ENCODE assay signal across 8 cellular contexts in the genomic region with DNA sequence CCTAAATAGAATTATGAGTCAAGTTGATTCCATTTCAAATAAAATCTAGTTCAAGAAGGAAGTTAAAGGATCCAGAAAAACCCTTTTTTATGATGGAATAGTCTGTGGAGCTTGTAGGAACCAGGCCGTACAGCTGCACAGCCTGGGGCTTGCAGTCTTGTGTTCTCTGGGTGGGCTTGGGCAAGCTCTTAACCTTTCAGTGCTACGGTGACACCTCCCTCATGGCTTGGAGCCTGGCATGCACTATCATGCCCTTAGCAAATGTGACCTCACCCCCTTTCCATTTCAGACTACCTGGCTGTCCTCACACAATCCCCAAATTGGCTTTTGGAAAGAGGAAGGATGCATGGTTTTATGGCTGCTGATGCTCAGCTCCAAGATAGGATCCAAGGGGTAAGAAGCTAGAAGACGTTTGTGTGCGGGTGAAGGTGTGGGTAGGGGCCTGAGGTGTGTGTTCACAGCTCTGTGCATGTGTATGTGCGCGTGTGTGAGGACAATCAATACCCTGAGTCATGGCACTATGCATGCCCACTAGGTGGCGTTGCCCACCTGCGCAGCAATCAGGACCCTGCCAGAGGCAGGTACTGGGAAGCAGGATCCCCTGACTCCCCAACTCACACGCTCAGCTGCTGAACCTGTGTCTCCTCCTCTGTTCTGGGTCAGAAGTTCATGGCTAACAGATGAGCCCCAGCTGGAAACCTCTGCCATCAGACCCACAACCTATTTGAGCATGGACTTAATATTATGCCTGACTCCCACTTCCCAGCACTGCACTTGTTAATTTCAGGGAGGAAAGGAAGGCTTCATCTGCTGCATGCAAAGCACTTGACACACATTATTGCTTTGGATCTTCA.
DNase-seq lines count a peak whose midpoint lies in the region; ATAC-seq and TF ChIP-seq lines count a peak whose summit lies in the region.

No MANE protein-coding gene starts in this region.

- no peak overlapping the region for H2AK5ac ChIP-seq in trophoblast cell (ENCODE audit: low read length)

- peaks cover 0 to 18% (median 0%) of the 10 kb centered on the region in 3 donors for H3K4me1 ChIP-seq in gastroesophageal sphincter
- no peaks in the 10 kb centered on the region for H3K4me1 ChIP-seq in trophoblast cell (ENCODE audit: control insufficient read depth in 1 of 2, insufficient read depth in 2 of 2, low read length in 2 of 2)
- no peaks in the 10 kb centered on the region for H3K4me1 ChIP-seq in upper lobe of right lung

- H3K9me3 ChIP-seq in gastroesophageal sphincter (no peaks in the 10 kb centered on the region), trophoblast cell (ENCODE audit: insufficient read depth, low read depth, low read length) (peaks cover 5% of the 10 kb centered on the region), upper lobe of right lung (no peaks in the 10 kb centered on the region)

- H2BK12ac ChIP-seq in trophoblast cell (ENCODE audit: low read length), result no peak overlapping the region

- no peaks in the 10 kb centered on the region for H3K79me2 ChIP-seq in trophoblast cell (ENCODE audit: control insufficient read depth, insufficient read depth, low read length, poor library complexity)

- H4K12ac ChIP-seq in trophoblast cell (ENCODE audit: low read depth, low read length), result no peak overlapping the region

- H2BK5ac ChIP-seq in trophoblast cell (ENCODE audit: low read depth, low read length, poor library complexity), result no peak overlapping the region

- H3K4ac ChIP-seq in trophoblast cell (ENCODE audit: low read depth, low read length), result no peak overlapping the region

- no peak for TF ChIP-seq POLR2A in gastroesophageal sphincter (IDR thresholded peaks at IDR 0.05)

- no peaks in the 10 kb centered on the region for H3K27me3 ChIP-seq in gastroesophageal sphincter
- no peaks in the 10 kb centered on the region for H3K27me3 ChIP-seq in trophoblast cell (ENCODE audit: insufficient read depth, low read length)
- no peaks in the 10 kb centered on the region for H3K27me3 ChIP-seq in upper lobe of right lung

- intact Hi-C loops in upper lobe of right lung (cut with DNase I), result no loop called here

- no peak overlapping the region for H3K4me2 ChIP-seq in trophoblast cell (ENCODE audit: low read length)

- TF ChIP-seq CTCF in gastroesophageal sphincter (IDR thresholded peaks at IDR 0.05) (peak in 3 of 4 experiments; percentile 57 to 75 (median 62)), upper lobe of right lung (IDR thresholded peaks at IDR 0.05) (peak; percentile 75)

- no peak for TF ChIP-seq EP300 in gastroesophageal sphincter (IDR thresholded peaks at IDR 0.05)

- peak overlapping the region in 2 of 4 donors; percentile 7 to 37 for H3K27ac ChIP-seq in gastroesophageal sphincter
- no peak overlapping the region for H3K27ac ChIP-seq in trophoblast cell (ENCODE audit: low read depth, low read length)
- H3K27ac ChIP-seq in upper lobe of right lung, result no peak overlapping the region

- H2BK120ac ChIP-seq in trophoblast cell (ENCODE audit: insufficient read depth, low read length, poor library complexity), result no peak overlapping the region

- no peak overlapping the region for H3K4me3 ChIP-seq in gastroesophageal sphincter
- H3K4me3 ChIP-seq in trophoblast cell (ENCODE audit: low read depth, low read length), result no peak overlapping the region
- H3K4me3 ChIP-seq in upper lobe of right lung, result no peak overlapping the region

- no peaks in the 10 kb centered on the region for H3K79me1 ChIP-seq in trophoblast cell (ENCODE audit: low read length)

- H3K23ac ChIP-seq in trophoblast cell (ENCODE audit: low read length), result no peak overlapping the region

- H3K18ac ChIP-seq in trophoblast cell (ENCODE audit: low read length), result no peak overlapping the region

- H3K9ac ChIP-seq in trophoblast cell (ENCODE audit: low read length), result no peak overlapping the region

- no peak overlapping the region for H4K91ac ChIP-seq in trophoblast cell (ENCODE audit: low read depth, low read length)

- H3K14ac ChIP-seq in trophoblast cell (ENCODE audit: low read length), result no peak overlapping the region

- H3K36me3 ChIP-seq in gastroesophageal sphincter (no peaks in the 10 kb centered on the region), trophoblast cell (ENCODE audit: control insufficient read depth in 1 of 2, insufficient read depth in 2 of 2, low read length in 2 of 2) (no peaks in the 10 kb centered on the region), upper lobe of right lung (no peaks in the 10 kb centered on the region)

- H2AFZ ChIP-seq in trophoblast cell (ENCODE audit: insufficient read depth, low read length, poor library complexity), result no peak overlapping the region

- no peak overlapping the region for H4K8ac ChIP-seq in trophoblast cell (ENCODE audit: low read depth, low read length)

- ATAC-seq in HG03159 (IDR thresholded peaks at IDR 0.05; ENCODE audit: unreplicated experiment), result peak; percentile 78
- ATAC-seq in gastroesophageal sphincter, result peak; percentile 43
- peak; percentile 71 for ATAC-seq in upper lobe of right lung

- 31 to 84% methylated on average over 2 to 5 of the region's 9 CpGs for WGBS in gastroesophageal sphincter (ENCODE audit: low coverage in 1 of 2), 2 donors
- WGBS in trophoblast cell (ENCODE audit: extremely low coverage, insufficient coverage, insufficient read length), result no CpG with 5 or more reads among the region's 9 CpGs

- peak; percentile 0 for DNase-seq in NCI-H2029 (lab: John Stamatoyannopoulos, UW)
- no peak for DNase-seq in NCI-H2029 treated with DMSO at 0.1 percent for 48 hours (lab: John Stamatoyannopoulos, UW)
- peak; percentile 68 for DNase-seq in RPMI8226
- DNase-seq in activated effector memory CD4-positive, alpha-beta T cell treated with anti-CD3 and anti-CD28 coated beads, Interleukin-2, amount 50 U/mL, for 16 hours, result peak; percentile 87
- peak; percentile 19 to 74 for DNase-seq in trophoblast cell
- DNase-seq in upper lobe of right lung, result peak; percentile 68
